ENCODE assay signal across 8 cellular contexts in genomic region chr12:74890237-74890599, GRCh38.
A peak's percentile ranks its signal among the peaks of the same experiment; 100 is the strongest.
DNase-seq lines count a peak whose midpoint lies in the region; ATAC-seq and TF ChIP-seq lines count a peak whose summit lies in the region.

No MANE protein-coding gene starts in this region.

- in situ Hi-C loops in ACHN (cut with HindIII; ENCODE audit: low pct_ligation_motif_present, low pct_unique_long_range_greater_than_20kb, low sequenced_read_pairs): no loop called here

- H3K27me3 ChIP-seq in foreskin keratinocyte: no peaks in the 10 kb centered on the region
- H3K27me3 ChIP-seq in testis: no peaks in the 10 kb centered on the region
- H3K27me3 ChIP-seq in sigmoid colon: no peaks in the 10 kb centered on the region

- TF ChIP-seq CTCF in RWPE1 (conservative IDR thresholded peaks at IDR 0.05; ENCODE audit: low read depth) (no peak), foreskin keratinocyte (conservative IDR thresholded peaks at IDR 0.05) (no peak), testis (IDR thresholded peaks at IDR 0.05) (no peak), sigmoid colon (IDR thresholded peaks at IDR 0.05) (no peak)

- WGBS in testis, 2 donors: 19% methylated on average over 4 of the region's 4 CpGs
- 6 to 28% methylated on average over 4 of the region's 4 CpGs for WGBS in sigmoid colon, 2 donors

- H3K27ac ChIP-seq in RWPE1 (no peak overlapping the region), foreskin keratinocyte (peak overlapping the region; percentile 68), testis (no peak overlapping the region), sigmoid colon (peak overlapping the region in 1 of 4 donors; percentile 36)

- peak; percentile 91 for ATAC-seq in GM18868 (IDR thresholded peaks at IDR 0.05; ENCODE audit: unreplicated experiment)
- peak; percentile 96 for ATAC-seq in HG03039 (IDR thresholded peaks at IDR 0.05; ENCODE audit: unreplicated experiment)
- ATAC-seq in foreskin keratinocyte: peak; percentile 98

- H3K4me3 ChIP-seq in testis: no peak overlapping the region
- no peak overlapping the region for H3K4me3 ChIP-seq in sigmoid colon

- TF ChIP-seq EP300 in sigmoid colon (IDR thresholded peaks at IDR 0.05): no peak

- DNase-seq in ACHN (peak; percentile 96), RWPE1 (ENCODE audit: low spot score) (peak; percentile 68), foreskin keratinocyte (peak; percentile 87 to 93), testis (peak; percentile 15), sigmoid colon (no peak), DMS153 (lab: John Stamatoyannopoulos, UW) (no peak)

- POLR2A ChIA-PET in RWPE1 (lab: Yijun Ruan, JAX; ENCODE audit: low non-redundant PET): no interaction called here

- H3K36me3 ChIP-seq in testis (ENCODE audit: low read depth, missing control alignments): no peaks in the 10 kb centered on the region
- H3K36me3 ChIP-seq in sigmoid colon: no peaks in the 10 kb centered on the region

- intact Hi-C loops in testis (cut with DNase I; ENCODE audit: low total_unique reads): no loop called here
- intact Hi-C loops in sigmoid colon (cut with DNase I): no loop called here

- CTCF ChIA-PET in RWPE1 (lab: Yijun Ruan, JAX): no interaction called here

- H3K9me3 ChIP-seq in testis (no peaks in the 10 kb centered on the region), sigmoid colon (no peaks in the 10 kb centered on the region)

- TF ChIP-seq POLR2A in testis (IDR thresholded peaks at IDR 0.05): no peak
- no peak for TF ChIP-seq POLR2A in sigmoid colon (IDR thresholded peaks at IDR 0.05)

- H3K4me1 ChIP-seq in foreskin keratinocyte (peaks cover 22% of the 10 kb centered on the region), testis (no peaks in the 10 kb centered on the region), sigmoid colon (peaks cover 0 to 17% (median 11%) of the 10 kb centered on the region in 4 donors)

Comparison
In these comparisons a context has a peak if more than half of its experiments do, and no peak if none do; other contexts are left out.
1. DNase-seq: peak in ACHN (single experiment), RWPE1 (single experiment), foreskin keratinocyte (2 of 2) and testis (single experiment); none in sigmoid colon (single experiment) and DMS153 (single experiment).
2. Peak in every context shown above with its lines, with median percentiles within 50 percentile points of each other: ATAC-seq.